In genomic region chr20:37773260-37773825, GRCh38 we compare ENCODE assay signal across 14 cellular contexts.
A peak's percentile ranks its signal among the peaks of the same experiment; 100 is the strongest.
DNase-seq lines count a peak whose midpoint lies in the region; ATAC-seq and TF ChIP-seq lines count a peak whose summit lies in the region.
"Had no signal": no experiment of that assay in that cellular context is flagged by ENCODE, and none has a peak within 500 bp of the region (broad histone marks: within the 10 kb centered on the region; RNA-seq: fewer than 3 reads in every experiment).

No MANE protein-coding gene starts in this region.

- H3K27ac ChIP-seq in Karpas-422 (ENCODE audit: low read length) = peak overlapping the region; percentile 99
- H3K27ac ChIP-seq in psoas muscle = no peak overlapping the region
- H3K27ac ChIP-seq: HL-60, KMS-11, SK-N-MC had no signal

- intact Hi-C loops in psoas muscle (cut with DNase I) = loop anchor here in 1 of 2 donors (5.0 kb wide), 1 partner anchor 219 kb away; no protein-coding TSS in a partner anchor

- peak; percentile 71 to 93 (median 82) for ATAC-seq in psoas muscle
- ATAC-seq: HCT116 had no signal

- TF ChIP-seq CTCF in epithelial cell of esophagus (IDR thresholded peaks at IDR 0.05; ENCODE audit: insufficient read depth, low read depth, low read length, missing control alignments) = no peak
- TF ChIP-seq CTCF in psoas muscle (IDR thresholded peaks at IDR 0.05) = no peak
- no peak for TF ChIP-seq CTCF in GM20000 (IDR thresholded peaks at IDR 0.05; ENCODE audit: extremely low read depth, missing control alignments)

- H3K4me1 ChIP-seq in Karpas-422 (ENCODE audit: low read length) = peaks cover 47% of the 10 kb centered on the region
- H3K4me1 ChIP-seq in psoas muscle = peaks cover 24% of the 10 kb centered on the region

- H3K9me2 ChIP-seq in Karpas-422 (replicated peaks; ENCODE audit: insufficient read depth, low read length) = no peaks in the 10 kb centered on the region

- H3K9ac ChIP-seq in Karpas-422 (ENCODE audit: low read length) = no peak overlapping the region
- H3K9ac ChIP-seq: KMS-11 had no signal

- H3K27me3 ChIP-seq in Karpas-422 (ENCODE audit: low read length) (no peaks in the 10 kb centered on the region), psoas muscle (ENCODE audit: insufficient read depth in 3 of 3, low read length in 2 of 3) (no peaks in the 10 kb centered on the region)

- DNase-seq in NCI-H2171 treated with DMSO at 0.1 percent for 48 hours (lab: John Stamatoyannopoulos, UW) (peak; percentile 55), NCI-H2171 (lab: John Stamatoyannopoulos, UW) (no peak), Karpas-422 (no peak), epithelial cell of esophagus (ENCODE audit: low read depth) (peak; percentile 9), psoas muscle (no peak), GM20000 (ENCODE audit: low spot score) (no peak), DMS 273 treated with DMSO at 0.1 percent for 48 hours (lab: John Stamatoyannopoulos, UW) (no peak), ureter (ENCODE audit: low spot score) (no peak)
- DNase-seq: MM.1S, NCI-H2029 had no signal

- H3K79me2 ChIP-seq in Karpas-422 (ENCODE audit: low read length) = peaks cover 17% of the 10 kb centered on the region

- H3K9me3 ChIP-seq in Karpas-422 (ENCODE audit: low read length) = no peaks in the 10 kb centered on the region
- H3K9me3 ChIP-seq in psoas muscle = no peaks in the 10 kb centered on the region

- no peaks in the 10 kb centered on the region for H4K20me1 ChIP-seq in Karpas-422 (ENCODE audit: insufficient read depth, low read depth, low read length)

- WGBS in psoas muscle, 3 donors = 35 to 44% (median 40%) methylated on average over 1 of the region's 1 CpG

- H3K36me3 ChIP-seq in Karpas-422 (ENCODE audit: insufficient read depth, low read length) (peaks cover 23% of the 10 kb centered on the region), psoas muscle (ENCODE audit: insufficient read depth in 1 of 2, low read depth in 1 of 2) (peaks cover 3 to 20% of the 10 kb centered on the region in 2 donors)

- no peak overlapping the region for H2AFZ ChIP-seq in Karpas-422 (ENCODE audit: low read length)

- no peak overlapping the region for H3K4me2 ChIP-seq in Karpas-422 (ENCODE audit: low read depth, low read length, poor library complexity, severe bottlenecking)
- H3K4me2 ChIP-seq: KMS-11 had no signal

- H3K4me3 ChIP-seq in Karpas-422 (ENCODE audit: low read length) (no peak overlapping the region), epithelial cell of esophagus (ENCODE audit: low read length) (no peak overlapping the region), psoas muscle (no peak overlapping the region)
- H3K4me3 ChIP-seq: SK-N-MC had no signal

Comparison
In these comparisons a context has a peak if more than half of its experiments do, and no peak if none do; other contexts are left out.
1. DNase-seq: peak in NCI-H2171 treated with DMSO at 0.1 percent for 48 hours (single experiment) and epithelial cell of esophagus (single experiment); none in NCI-H2171 (single experiment), Karpas-422 (single experiment), psoas muscle (0 of 2), GM20000 (single experiment), DMS 273 treated with DMSO at 0.1 percent for 48 hours (single experiment) and ureter (single experiment).